In the genomic region with DNA sequence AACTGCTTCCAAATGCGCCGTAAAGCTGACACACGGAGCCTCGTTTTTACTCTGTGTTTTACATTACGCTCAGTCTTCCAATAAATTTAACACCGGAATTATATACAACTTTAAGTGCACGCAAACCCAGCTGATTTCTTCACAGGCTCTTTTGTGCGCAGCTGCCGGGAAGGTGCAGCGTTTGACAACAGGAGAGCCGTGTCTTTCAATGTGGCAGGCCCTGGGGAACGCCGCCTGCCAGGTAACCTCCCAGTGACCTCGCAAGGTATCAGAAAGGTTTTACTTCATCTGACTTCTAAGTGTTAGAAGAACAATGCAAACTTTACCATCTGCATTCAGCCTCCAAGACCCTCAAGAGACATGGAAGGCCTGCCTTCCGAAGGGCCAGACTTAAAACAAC, we compare ENCODE assay signal across 1 cellular context.
TF ChIP-seq lines count a peak whose summit lies in the region.

No MANE protein-coding gene starts in this region.

TF ChIP-seq in HepG2, 621 proteins besides CTCF, POLR2A, EP300 and RAD21 (continued from another document):
- TF ChIP-seq ASH2L (IDR thresholded peaks at IDR 0.05; ENCODE audit: insufficient read length, low read depth, low read length) (no peak), MIXL1 (CRISPR knock-in tag; IDR thresholded peaks at IDR 0.05) (no peak), ARID2 (CRISPR knock-in tag; IDR thresholded peaks at IDR 0.05; ENCODE audit: borderline replicate concordance) (no peak), ZNF776 (CRISPR knock-in tag; IDR thresholded peaks at IDR 0.05) (no peak), ZNF282 (IDR thresholded peaks at IDR 0.05; ENCODE audit: partially characterized antibody) (no peak)
